11 cellular contexts compared by ENCODE assay signal in genomic region chr13:66995366-66995663, GRCh38.
A peak's percentile ranks its signal among the peaks of the same experiment; 100 is the strongest.
DNase-seq lines count a peak whose midpoint lies in the region; ATAC-seq lines count a peak whose summit lies in the region.
"Had no signal": no experiment of that assay in that cellular context is flagged by ENCODE, and none has a peak within 500 bp of the region (broad histone marks: within the 10 kb centered on the region; RNA-seq: fewer than 3 reads in every experiment).

No MANE protein-coding gene starts in this region.

- H3K9me3 Mint-ChIP-seq in naive B cell = peaks cover 0 to 12% (median 3%) of the 10 kb centered on the region in 7 donors
- no peaks in the 10 kb centered on the region for H3K9me3 Mint-ChIP-seq in stimulated activated naive CD8-positive, alpha-beta T cell treated with anti-CD3 and anti-CD28 coated beads, Interleukin-15, amount 100 ng/mL, for 72 hours

- H3K27ac Mint-ChIP-seq in naive B cell = peak overlapping the region; percentile 81 to 96 (median 88)
- no peak overlapping the region for H3K27ac Mint-ChIP-seq in stimulated activated naive CD8-positive, alpha-beta T cell treated with anti-CD3 and anti-CD28 coated beads, Interleukin-15, amount 100 ng/mL, for 72 hours
- H3K27ac Mint-ChIP-seq: T-helper 17 cell had no signal

- no peaks in the 10 kb centered on the region for H3K9me2 ChIP-seq in GM23248 (ENCODE audit: insufficient read depth)

- no peaks in the 10 kb centered on the region for H3K36me3 ChIP-seq in GM23248 (ENCODE audit: low read depth)

- peak; percentile 77 for ATAC-seq in GM19023 (IDR thresholded peaks at IDR 0.05; ENCODE audit: unreplicated experiment)
- ATAC-seq in HG02623 (IDR thresholded peaks at IDR 0.05; ENCODE audit: unreplicated experiment) = peak; percentile 81
- ATAC-seq in HG03521 (IDR thresholded peaks at IDR 0.05; ENCODE audit: unreplicated experiment) = peak; percentile 70
- ATAC-seq in naive B cell (ENCODE audit: low read depth in 2 of 2) = peak; percentile 64 to 74
- ATAC-seq in stimulated activated naive CD8-positive, alpha-beta T cell treated with anti-CD3 and anti-CD28 coated beads, Interleukin-15, amount 100 ng/mL, for 72 hours = no peak
- ATAC-seq: naive thymus-derived CD8-positive, alpha-beta T cell; T-helper 17 cell had no signal

- 0 to 10% methylated on average over 1 of the region's 1 CpG for WGBS in GM23248 (ENCODE audit: low coverage in 1 of 2, low lambda C conversion rate in 2 of 2, missing lambda C conversion rate in 2 of 2), 2 experiments

- peaks cover 37 to 55% (median 46%) of the 10 kb centered on the region in 3 donors for H3K4me1 Mint-ChIP-seq in naive B cell
- H3K4me1 Mint-ChIP-seq in stimulated activated naive CD8-positive, alpha-beta T cell treated with anti-CD3 and anti-CD28 coated beads, Interleukin-15, amount 100 ng/mL, for 72 hours = no peaks in the 10 kb centered on the region
- H3K4me1 Mint-ChIP-seq: T-helper 17 cell had no signal

- no peaks in the 10 kb centered on the region for H3K27me3 ChIP-seq in GM23248 (replicated peaks; ENCODE audit: insufficient read depth)

- H2AFZ ChIP-seq in GM23248 = no peak overlapping the region

- peaks cover 0 to 7% of the 10 kb centered on the region in 2 donors for H3K36me3 Mint-ChIP-seq in naive B cell
- H3K36me3 Mint-ChIP-seq: naive thymus-derived CD8-positive, alpha-beta T cell had no signal

- H3K27ac ChIP-seq in GM23248 = no peak overlapping the region

- no peak overlapping the region for H3K9ac ChIP-seq in GM23248

- no peaks in the 10 kb centered on the region for H3F3A ChIP-seq in GM23248 (ENCODE audit: insufficient read depth)

- in situ Hi-C loops in GM23248 (cut with MboI) = no loop called here

- no peaks in the 10 kb centered on the region for H3K27me3 Mint-ChIP-seq in naive B cell
- H3K27me3 Mint-ChIP-seq in stimulated activated naive CD8-positive, alpha-beta T cell treated with anti-CD3 and anti-CD28 coated beads, Interleukin-15, amount 100 ng/mL, for 72 hours = no peaks in the 10 kb centered on the region
- H3K27me3 Mint-ChIP-seq: T-helper 17 cell had no signal

- no peaks in the 10 kb centered on the region for H3K4me1 ChIP-seq in GM23248 (ENCODE audit: insufficient read depth)

- no peak overlapping the region for H3K4me3 ChIP-seq in GM23248

- H3K79me2 ChIP-seq in GM23248 (ENCODE audit: insufficient read depth) = no peaks in the 10 kb centered on the region

- H4K20me1 ChIP-seq in GM23248 (ENCODE audit: insufficient read depth) = no peaks in the 10 kb centered on the region

- peak; percentile 41 for DNase-seq in naive B cell
- DNase-seq in activated CD8-positive, alpha-beta memory T cell treated with anti-CD3 and anti-CD28 coated beads, Interleukin-2, amount 50 U/mL, for 48 hours = no peak
- DNase-seq in NCI-H510A (lab: John Stamatoyannopoulos, UW) = no peak
- DNase-seq in GM23248 = no peak
- DNase-seq in stimulated activated naive CD8-positive, alpha-beta T cell treated with anti-CD3 and anti-CD28 coated beads, Interleukin-15, amount 100 ng/mL, for 72 hours = no peak
- DNase-seq: activated T-cell treated with anti-CD3 and anti-CD28 coated beads, Interleukin-2, amount 50 U/mL, for 48 hours; naive thymus-derived CD8-positive, alpha-beta T cell; T-helper 17 cell had no signal

- H3K4me2 ChIP-seq in GM23248 (ENCODE audit: unreplicated experiment) = no peak overlapping the region

- peak overlapping the region; percentile 53 to 88 (median 72) for H3K4me3 Mint-ChIP-seq in naive B cell
- no peak overlapping the region for H3K4me3 Mint-ChIP-seq in stimulated activated naive CD8-positive, alpha-beta T cell treated with anti-CD3 and anti-CD28 coated beads, Interleukin-15, amount 100 ng/mL, for 72 hours
- H3K4me3 Mint-ChIP-seq: T-helper 17 cell had no signal

- H3K9me3 ChIP-seq in GM23248 (ENCODE audit: low read depth) = no peaks in the 10 kb centered on the region

Comparison
In these comparisons a context has a peak if more than half of its experiments do, and no peak if none do; other contexts are left out.
1. H3K27ac Mint-ChIP-seq: peak in naive B cell (6 of 6); none in stimulated activated naive CD8-positive, alpha-beta T cell treated with anti-CD3 and anti-CD28 coated beads, Interleukin-15, amount 100 ng/mL, for 72 hours (0 of 2).
2. H3K4me3 Mint-ChIP-seq: peak in naive B cell (8 of 8); none in stimulated activated naive CD8-positive, alpha-beta T cell treated with anti-CD3 and anti-CD28 coated beads, Interleukin-15, amount 100 ng/mL, for 72 hours (0 of 2).